In the genomic region with DNA sequence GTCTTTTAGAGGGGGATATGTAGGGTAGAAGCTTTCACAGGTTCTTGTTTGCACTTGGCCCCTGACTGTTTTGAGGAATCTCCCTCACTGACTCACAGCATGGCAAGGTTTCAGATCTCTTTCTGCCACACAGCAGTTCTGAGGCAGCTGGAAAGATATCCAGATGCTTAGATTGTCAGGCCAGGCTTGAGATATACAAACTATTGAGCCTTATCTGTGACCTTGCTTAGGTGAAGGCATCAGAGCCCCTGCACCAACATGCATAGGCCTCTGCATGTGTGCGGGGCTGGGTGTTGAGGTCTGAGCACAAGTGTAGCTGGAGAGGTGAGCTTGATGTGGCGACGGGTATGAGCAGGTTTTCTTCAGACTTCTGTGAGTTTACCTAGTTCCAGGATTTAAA, we compare ENCODE assay signal across 11 cellular contexts.
A peak's percentile ranks its signal among the peaks of the same experiment; 100 is the strongest.
DNase-seq lines count a peak whose midpoint lies in the region; ATAC-seq and TF ChIP-seq lines count a peak whose summit lies in the region.
"Had no signal": no experiment of that assay in that cellular context is flagged by ENCODE, and none has a peak within 500 bp of the region (broad histone marks: within the 10 kb centered on the region; RNA-seq: fewer than 3 reads in every experiment).

No MANE protein-coding gene starts in this region.

- TF ChIP-seq POLR2A in esophagus muscularis mucosa (IDR thresholded peaks at IDR 0.05; ENCODE audit: low read depth) = no peak

- no peaks in the 10 kb centered on the region for H3K27me3 ChIP-seq in esophagus muscularis mucosa
- H3K27me3 ChIP-seq: BE2C had no signal

- H3K4me1 Mint-ChIP-seq in progenitor cell of endocrine pancreas (ENCODE audit: low read depth) = peaks cover 5% of the 10 kb centered on the region
- peaks cover 18 to 34% of the 10 kb centered on the region in 2 donors for H3K4me1 Mint-ChIP-seq in effector memory CD8-positive, alpha-beta T cell (ENCODE audit: low read depth in 2 of 2)

- no peaks in the 10 kb centered on the region for H3K27me3 Mint-ChIP-seq in progenitor cell of endocrine pancreas
- H3K27me3 Mint-ChIP-seq in effector memory CD8-positive, alpha-beta T cell = no peaks in the 10 kb centered on the region
- H3K27me3 Mint-ChIP-seq: naive thymus-derived CD4-positive, alpha-beta T cell had no signal

- WGBS in esophagus muscularis mucosa = 66% methylated on average over 3 of the region's 3 CpGs

- POLR2A ChIA-PET in RWPE1 (lab: Yijun Ruan, JAX; ENCODE audit: low non-redundant PET) = no interaction called here

- peak; percentile 41 to 64 for ATAC-seq in activated naive CD4-positive, alpha-beta T cell treated with anti-CD3 and anti-CD28 coated beads, Interleukin-2, amount 50 U/mL, for 72 hours
- no peak for ATAC-seq in effector memory CD8-positive, alpha-beta T cell (replicated peaks)
- ATAC-seq in HG03432 (IDR thresholded peaks at IDR 0.05; ENCODE audit: unreplicated experiment) (no peak), GM18517 (IDR thresholded peaks at IDR 0.05; ENCODE audit: unreplicated experiment) (no peak)
- ATAC-seq: naive thymus-derived CD4-positive, alpha-beta T cell had no signal

- intact Hi-C loops in esophagus muscularis mucosa (cut with DNase I) = no loop called here

- H3K9me3 Mint-ChIP-seq in activated naive CD4-positive, alpha-beta T cell treated with anti-CD3 and anti-CD28 coated beads, Interleukin-2, amount 50 U/mL, for 72 hours = peaks cover 0 to 7% of the 10 kb centered on the region in 2 donors
- H3K9me3 Mint-ChIP-seq in progenitor cell of endocrine pancreas (ENCODE audit: low read depth) = peaks cover 16% of the 10 kb centered on the region
- H3K9me3 Mint-ChIP-seq in effector memory CD8-positive, alpha-beta T cell = no peaks in the 10 kb centered on the region

- TF ChIP-seq CTCF in RWPE1 (conservative IDR thresholded peaks at IDR 0.05; ENCODE audit: low read depth) (no peak), esophagus muscularis mucosa (IDR thresholded peaks at IDR 0.05) (no peak), progenitor cell of endocrine pancreas (IDR thresholded peaks at IDR 0.05; ENCODE audit: unreplicated experiment) (no peak)

- peaks cover 0 to under 1% (median 0%) of the 10 kb centered on the region in 4 donors for H3K9me3 ChIP-seq in esophagus muscularis mucosa
- H3K9me3 ChIP-seq: BE2C had no signal

- peaks cover 5 to 14% (median 8%) of the 10 kb centered on the region in 4 donors for H3K4me1 ChIP-seq in esophagus muscularis mucosa
- H3K4me1 ChIP-seq: BE2C had no signal

- CTCF ChIA-PET in RWPE1 (lab: Yijun Ruan, JAX) = no interaction called here

- H3K36me3 ChIP-seq in esophagus muscularis mucosa = peaks cover 9 to 42% (median 29%) of the 10 kb centered on the region in 4 donors

- no peak for TF ChIP-seq EP300 in esophagus muscularis mucosa (IDR thresholded peaks at IDR 0.05)

- H3K36me3 Mint-ChIP-seq in activated naive CD4-positive, alpha-beta T cell treated with anti-CD3 and anti-CD28 coated beads, Interleukin-2, amount 50 U/mL, for 72 hours = peaks cover 36 to 57% of the 10 kb centered on the region in 2 donors
- peaks cover 59% of the 10 kb centered on the region for H3K36me3 Mint-ChIP-seq in progenitor cell of endocrine pancreas (ENCODE audit: insufficient read depth)
- peaks cover 36% of the 10 kb centered on the region for H3K36me3 Mint-ChIP-seq in effector memory CD8-positive, alpha-beta T cell (ENCODE audit: insufficient read depth)

- no peak overlapping the region for H3K27ac ChIP-seq in RWPE1
- peak overlapping the region in 3 of 4 donors; percentile 7 to 31 (median 19) for H3K27ac ChIP-seq in esophagus muscularis mucosa (replicated peaks in 1 of 4)
- H3K27ac ChIP-seq: WERI-Rb-1 had no signal

- peak overlapping the region in 1 of 2 donors; percentile 48 for H3K27ac Mint-ChIP-seq in activated naive CD4-positive, alpha-beta T cell treated with anti-CD3 and anti-CD28 coated beads, Interleukin-2, amount 50 U/mL, for 72 hours
- H3K27ac Mint-ChIP-seq in progenitor cell of endocrine pancreas = peak overlapping the region; percentile 59
- H3K27ac Mint-ChIP-seq in effector memory CD8-positive, alpha-beta T cell = no peak overlapping the region

- no peak for DNase-seq in activated naive CD4-positive, alpha-beta T cell treated with anti-CD3 and anti-CD28 coated beads, Interleukin-2, amount 50 U/mL, for 72 hours (ENCODE audit: low spot score in 2 of 2)
- DNase-seq in activated naive CD4-positive, alpha-beta T cell (lab: John Stamatoyannopoulos, UW) = no peak
- DNase-seq in RWPE1 (ENCODE audit: low spot score) (peak; percentile 4), esophagus muscularis mucosa (ENCODE audit: extremely low spot score) (no peak), progenitor cell of endocrine pancreas (ENCODE audit: low spot score, unreplicated experiment) (no peak)
- no peak for DNase-seq in effector memory CD8-positive, alpha-beta T cell
- DNase-seq: BE2C; naive thymus-derived CD4-positive, alpha-beta T cell; WERI-Rb-1 had no signal

- no peak overlapping the region for H3K4me3 Mint-ChIP-seq in progenitor cell of endocrine pancreas (ENCODE audit: low read depth)
- no peak overlapping the region for H3K4me3 Mint-ChIP-seq in effector memory CD8-positive, alpha-beta T cell
- H3K4me3 Mint-ChIP-seq: naive thymus-derived CD4-positive, alpha-beta T cell had no signal

- no peak overlapping the region for H3K4me3 ChIP-seq in esophagus muscularis mucosa

Comparison
In these comparisons a context has a peak if more than half of its experiments do, and no peak if none do; other contexts are left out.
1. ATAC-seq: peak in activated naive CD4-positive, alpha-beta T cell treated with anti-CD3 and anti-CD28 coated beads, Interleukin-2, amount 50 U/mL, for 72 hours (2 of 2); none in effector memory CD8-positive, alpha-beta T cell (single experiment), HG03432 (single experiment) and GM18517 (single experiment).